ENCODE assay signal across 25 cellular contexts in the genomic region with DNA sequence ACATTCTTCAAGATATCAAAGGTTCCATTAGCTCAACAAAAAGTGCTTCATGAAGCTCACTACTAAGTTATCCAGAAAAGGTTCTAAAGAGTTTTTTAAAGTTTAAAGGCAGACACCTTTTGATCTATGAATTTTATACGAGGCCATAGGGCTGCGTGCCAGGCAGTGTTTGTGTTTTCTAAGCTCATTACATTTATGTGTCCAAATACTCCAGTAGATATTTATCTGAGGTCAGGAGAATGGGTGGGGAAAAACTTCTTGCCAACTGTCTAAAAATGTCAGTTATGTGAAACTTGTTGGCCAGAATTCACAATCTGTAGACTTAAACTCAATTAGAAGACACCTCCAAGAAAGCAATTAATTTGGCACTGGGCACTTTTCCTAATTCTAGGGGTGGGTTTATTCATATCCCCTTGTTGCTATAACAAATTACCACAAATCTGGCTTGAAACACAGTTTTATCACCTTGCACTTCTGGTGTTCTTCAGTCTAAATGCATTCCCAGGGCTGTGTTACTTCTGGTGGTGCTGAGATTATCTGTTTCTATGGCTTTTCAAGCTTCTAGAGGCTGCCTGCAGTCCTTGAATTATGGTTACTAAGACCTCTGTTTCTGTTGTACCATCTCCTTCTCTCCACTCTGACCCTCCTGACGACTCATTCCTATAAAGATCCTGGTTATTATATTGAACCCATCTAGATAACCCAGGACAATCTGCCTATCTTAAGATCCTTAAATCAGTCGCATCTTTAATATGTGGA.
DNase-seq lines count a peak whose midpoint lies in the region; ATAC-seq and TF ChIP-seq lines count a peak whose summit lies in the region.
"Had no signal": no experiment of that assay in that cellular context is flagged by ENCODE, and none has a peak within 500 bp of the region (broad histone marks: within the 10 kb centered on the region; RNA-seq: fewer than 3 reads in every experiment).

No MANE protein-coding gene starts in this region.

- TF ChIP-seq CTCF in AG10803 (conservative IDR thresholded peaks at IDR 0.05; ENCODE audit: low read length) (no peak), LNCaP clone FGC (IDR thresholded peaks at IDR 0.05; ENCODE audit: control insufficient read depth, extremely low read depth, insufficient read depth) (no peak), astrocyte of the spinal cord (IDR thresholded peaks at IDR 0.05; ENCODE audit: low read depth, low read length) (no peak)

- in situ Hi-C loops in astrocyte of the spinal cord (cut with HindIII; ENCODE audit: low sequenced_read_pairs) = no loop called here

- DNase-seq in AG10803 (ENCODE audit: low read depth) (peak; percentile 10), LNCaP clone FGC (ENCODE audit: low read depth) (peak; percentile 62), astrocyte of the spinal cord (ENCODE audit: low read depth, low spot score) (peak; percentile 42), iris pigment epithelial cell (ENCODE audit: low read depth) (peak; percentile 64), SIG-M5 treated with dmso at 0.1 percent for 504 hours (lab: John Stamatoyannopoulos, UW; ENCODE audit: unreplicated experiment) (no peak), T-helper 9 cell (no peak), hypothalamus (lab: John Stamatoyannopoulos, UW) (no peak)
- DNase-seq: activated B cell treated with CpG ODN at 0.5 μM for 24 hours; activated naive CD4-positive, alpha-beta T cell treated with anti-CD3 and anti-CD28 coated beads, Interleukin-2, amount 10 ng/mL, durations not matched to agents 7 days and 5 days; amygdala; BE2C; central memory CD4-positive, alpha-beta T cell; DMS153; dorsolateral prefrontal cortex; glutamatergic neuron; H9; left ventricle myocardium superior; naive thymus-derived CD4-positive, alpha-beta T cell; NCI-H446 treated with DMSO at 0.1 percent for 48 hours; small intestine; stimulated activated CD4-positive, alpha-beta T cell treated with anti-CD3 and anti-CD28 coated beads, Interleukin-1b, Interleukin-23, amount 100 ng/mL, for 48 hours; stimulated activated CD8-positive, alpha-beta memory T cell treated with anti-CD3 and anti-CD28 coated beads, Interleukin-4, amount 100 ng/mL, for 48 hours; stimulated activated naive CD8-positive, alpha-beta T cell treated with anti-CD3 and anti-CD28 coated beads, Interleukin-15, amount 100 ng/mL, for 72 hours had no signal

- H3K4me3 ChIP-seq in AG10803 (ENCODE audit: low read length) (no peak overlapping the region), LNCaP clone FGC (ENCODE audit: low read depth, low read length) (no peak overlapping the region), astrocyte of the spinal cord (ENCODE audit: low read depth, low read length) (no peak overlapping the region)
- H3K4me3 ChIP-seq: dorsolateral prefrontal cortex had no signal

- ATAC-seq in GM18907 (IDR thresholded peaks at IDR 0.05; ENCODE audit: unreplicated experiment) = no peak
- ATAC-seq: left ventricle myocardium superior; naive thymus-derived CD4-positive, alpha-beta T cell; SK-N-SH treated with all-trans-retinoic acid at 6 μM for 48 hours; stimulated activated naive CD8-positive, alpha-beta T cell treated with anti-CD3 and anti-CD28 coated beads, Interleukin-15, amount 100 ng/mL, for 72 hours had no signal

Comparison
In these comparisons a context has a peak if more than half of its experiments do, and no peak if none do; other contexts are left out.
1. DNase-seq: peak in AG10803 (single experiment), LNCaP clone FGC (single experiment), astrocyte of the spinal cord (single experiment) and iris pigment epithelial cell (single experiment); none in SIG-M5 treated with dmso at 0.1 percent for 504 hours (single experiment), T-helper 9 cell (single experiment) and hypothalamus (0 of 51).